ENCODE assay signal across 17 cellular contexts in genomic region chr3:79957066-79957465, GRCh38.
DNase-seq lines count a peak whose midpoint lies in the region; TF ChIP-seq lines count a peak whose summit lies in the region.
"Had no signal": no experiment of that assay in that cellular context is flagged by ENCODE, and none has a peak within 500 bp of the region (broad histone marks: within the 10 kb centered on the region; RNA-seq: fewer than 3 reads in every experiment).

No MANE protein-coding gene starts in this region.

- peak overlapping the region; percentile 41 for H3K27ac ChIP-seq in SJCRH30
- H3K27ac ChIP-seq: BLaER1 had no signal

- peak; percentile 10 to 60 for DNase-seq in SJCRH30
- DNase-seq in astrocyte of the cerebellum (ENCODE audit: low read depth): peak; percentile 6
- no peak for DNase-seq in NK-92 (lab: John Stamatoyannopoulos, UW; ENCODE audit: unreplicated experiment)
- DNase-seq in OCI-M1 (lab: John Stamatoyannopoulos, UW): no peak
- DNase-seq in DMS153 (lab: John Stamatoyannopoulos, UW): no peak
- DNase-seq: 8988T; ACHN; BE2C; C1 segment of cervical spinal cord; CD4-positive, alpha-beta memory T cell; CD4-positive, CD25-positive, alpha-beta regulatory T cell; CD8-positive, alpha-beta memory T cell; COR-L47; DMS 273 treated with DMSO at 0.1 percent for 48 hours; DMS79 treated with DMSO at 0.1 percent for 48 hours; GF-D8 had no signal

- TF ChIP-seq CTCF in astrocyte of the cerebellum (IDR thresholded peaks at IDR 0.05; ENCODE audit: low read depth, low read length, missing control alignments): no peak

- no peak overlapping the region for H3K4me3 ChIP-seq in SJCRH30
- no peak overlapping the region for H3K4me3 ChIP-seq in astrocyte of the cerebellum (ENCODE audit: low read depth, low read length)
- H3K4me3 ChIP-seq: BLaER1 had no signal

- H3K9me3 ChIP-seq in SJCRH30 (replicated peaks): no peaks in the 10 kb centered on the region; the same call in 1 of the 2 replicates
- H3K9me3 ChIP-seq: BE2C, BLaER1 had no signal

- H3K27me3 ChIP-seq in SJCRH30: no peaks in the 10 kb centered on the region
- H3K27me3 ChIP-seq: BE2C, BLaER1 had no signal

- peaks cover 5% of the 10 kb centered on the region; the same call in 1 of the 2 replicates for H3K36me3 ChIP-seq in SJCRH30
- H3K36me3 ChIP-seq: BE2C, BLaER1 had no signal

- H3K4me1 ChIP-seq in SJCRH30: peaks cover 10% of the 10 kb centered on the region

- in situ Hi-C loops in astrocyte of the cerebellum (cut with HindIII; ENCODE audit: low sequenced_read_pairs): no loop called here

Comparison
In these comparisons a context has a peak if more than half of its experiments do, and no peak if none do; other contexts are left out.
1. DNase-seq: peak in SJCRH30 (2 of 2) and astrocyte of the cerebellum (single experiment); none in NK-92 (single experiment), OCI-M1 (single experiment) and DMS153 (single experiment).